In the genomic region with DNA sequence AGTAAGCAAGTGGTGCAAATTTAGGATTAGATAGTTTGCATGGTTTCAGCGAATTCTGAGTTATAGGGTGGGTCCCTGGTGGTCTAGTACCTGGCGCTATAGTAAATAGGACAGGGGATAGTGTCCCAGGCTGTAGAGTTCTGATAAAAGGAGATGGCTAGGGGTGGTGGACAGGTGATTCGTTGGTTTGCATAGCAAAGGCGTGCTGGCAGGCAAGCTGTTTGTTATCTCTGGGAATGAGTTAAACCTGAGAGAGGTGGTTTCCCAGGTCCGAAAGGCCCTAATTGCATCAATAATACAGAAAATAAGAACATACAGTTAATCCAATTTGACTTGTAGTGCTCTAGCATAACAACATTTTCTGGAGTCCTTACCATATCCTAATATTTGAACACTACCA, we compare ENCODE assay signal across 26 cellular contexts.
"Had no signal": no experiment of that assay in that cellular context is flagged by ENCODE, and none has a peak within 500 bp of the region (broad histone marks: within the 10 kb centered on the region; RNA-seq: fewer than 3 reads in every experiment).

No MANE protein-coding gene starts in this region.

- FAIRE-seq: HepG2, RCC 7860 had no signal

- H3K27ac ChIP-seq: SJSA1, SK-N-MC had no signal

- H3K4me1 ChIP-seq: SJSA1 had no signal

- H3K36me3 ChIP-seq: MG63, SJSA1 had no signal

- DNase-seq: IMR-90, Karpas-422, KG1, MG63, NCI-H1092, NCI-H1105 treated with DMSO at 0.1 percent for 48 hours, NCI-H1436, NCI-H187, NCI-H2029, NCI-H2081 treated with DMSO at 0.1 percent for 48 hours, NCI-H2171, NCI-H226, NCI-H446, NCI-H510A, NCI-H524 treated with DMSO at 0.1 percent for 48 hours, NCI-H69, NCI-H774, Right ventricle myocardium superior, RPMI8226, SIG-M5, SW 1271, T-cell had no signal

- H3K9me3 ChIP-seq: MG63, SJSA1 had no signal

- H3K27me3 ChIP-seq: MG63 had no signal

- ATAC-seq: T-cell had no signal

- H3K4me3 Mint-ChIP-seq: T-cell had no signal

- H3K27ac Mint-ChIP-seq: T-cell had no signal

- H3K4me3 ChIP-seq: MG63, SJSA1, SK-N-MC had no signal

- H3K36me3 Mint-ChIP-seq: T-cell had no signal
